In genomic region chr10:114173680-114174461, GRCh38 we compare ENCODE assay signal across 8 cellular contexts. TPM values are rescaled to one million over a fixed set of nuclear protein-coding genes. Genes with fewer than 3 reads are reported as not detected.
A peak's percentile ranks its signal among the peaks of the same experiment; 100 is the strongest.
DNase-seq lines count a peak whose midpoint lies in the region; ATAC-seq and TF ChIP-seq lines count a peak whose summit lies in the region.

Gene CCDC186 (minus strand): TSS chr10:114174203. CDS start chr10:114163268, 10,935 bp downstream.

- H3K4me3 ChIP-seq in H7 (ENCODE audit: insufficient read depth, low read depth, low read length) (peak within 1 kb of the TSS; percentile 86), Loucy (ENCODE audit: low read length, poor library complexity, severe bottlenecking) (peak within 1 kb of the TSS; percentile 84)

- no peak for TF ChIP-seq CTCF in Loucy (conservative IDR thresholded peaks at IDR 0.05; ENCODE audit: low read length)
- no peak for TF ChIP-seq CTCF in nephron progenitor cell (IDR thresholded peaks at IDR 0.05)

- H3K4me1 ChIP-seq in ES-I3 (ENCODE audit: insufficient read depth, low read length) (peaks cover 8% of the 10 kb centered on the region; the same call in 1 of the 2 replicates), Loucy (ENCODE audit: insufficient read depth, low read length, poor library complexity, severe bottlenecking) (peaks cover 25% of the 10 kb centered on the region)

- ATAC-seq in stimulated activated naive CD8-positive, alpha-beta T cell treated with anti-CD3 and anti-CD28 coated beads, Interleukin-15, amount 100 ng/mL, for 72 hours, result peak; percentile 99

- peak within 1 kb of the TSS; percentile 99 for H3K27ac Mint-ChIP-seq in nephron progenitor cell
- H3K27ac Mint-ChIP-seq in stimulated activated naive CD8-positive, alpha-beta T cell treated with anti-CD3 and anti-CD28 coated beads, Interleukin-15, amount 100 ng/mL, for 72 hours, result peak within 1 kb of the TSS; percentile 97 to 100

- no peaks in the 10 kb centered on the region for H3K9me2 ChIP-seq in Loucy (replicated peaks; ENCODE audit: low read depth, low read length)

- H3K4me1 Mint-ChIP-seq in nephron progenitor cell, result peaks cover 36% of the 10 kb centered on the region
- H3K4me1 Mint-ChIP-seq in stimulated activated naive CD8-positive, alpha-beta T cell treated with anti-CD3 and anti-CD28 coated beads, Interleukin-15, amount 100 ng/mL, for 72 hours, result peaks cover 31% of the 10 kb centered on the region

- peaks cover 31% of the 10 kb centered on the region for H3K36me3 Mint-ChIP-seq in nephron progenitor cell (ENCODE audit: low read depth)

- H3K4me2 ChIP-seq in Loucy (ENCODE audit: low read depth, low read length, poor library complexity, severe bottlenecking), result peak within 1 kb of the TSS; percentile 94

- peaks cover 8% of the 10 kb centered on the region for H3K27me3 Mint-ChIP-seq in nephron progenitor cell (ENCODE audit: low read depth, poor library complexity)
- H3K27me3 Mint-ChIP-seq in stimulated activated naive CD8-positive, alpha-beta T cell treated with anti-CD3 and anti-CD28 coated beads, Interleukin-15, amount 100 ng/mL, for 72 hours, result no peaks in the 10 kb centered on the region

- H3K79me2 ChIP-seq in Loucy (ENCODE audit: insufficient read depth, low read length), result peaks cover 52% of the 10 kb centered on the region

- peak within 1 kb of the TSS; percentile 100 for H3K4me3 Mint-ChIP-seq in nephron progenitor cell
- H3K4me3 Mint-ChIP-seq in stimulated activated naive CD8-positive, alpha-beta T cell treated with anti-CD3 and anti-CD28 coated beads, Interleukin-15, amount 100 ng/mL, for 72 hours, result peak within 1 kb of the TSS; percentile 94 to 100

- H3K9me3 ChIP-seq in ES-I3 (ENCODE audit: control insufficient read depth, insufficient read depth, low read length), result 0 out of 2 replicates have a peak, but pooled peaks cover under 1% of the 10 kb centered on the region
- no peaks in the 10 kb centered on the region for H3K9me3 ChIP-seq in Loucy (ENCODE audit: insufficient read depth, low read depth, low read length)

- DNase-seq in H7 (peak; percentile 97), SHP77 (lab: John Stamatoyannopoulos, UW) (peak; percentile 94 to 95), activated gamma-delta T cell treated with Interleukin-2 at 50 U/mL for 16 hours (peak; percentile 98), fibroblast of the conjunctiva (ENCODE audit: low read depth) (peak; percentile 63), nephron progenitor cell (peak; percentile 97)
- DNase-seq in stimulated activated naive CD8-positive, alpha-beta T cell treated with anti-CD3 and anti-CD28 coated beads, Interleukin-15, amount 100 ng/mL, for 72 hours, result peak; percentile 97 to 98

- peaks cover 13% of the 10 kb centered on the region for H3K9me3 Mint-ChIP-seq in nephron progenitor cell
- peaks cover under 1 to 1% of the 10 kb centered on the region in 2 donors for H3K9me3 Mint-ChIP-seq in stimulated activated naive CD8-positive, alpha-beta T cell treated with anti-CD3 and anti-CD28 coated beads, Interleukin-15, amount 100 ng/mL, for 72 hours

- peak within 1 kb of the TSS; percentile 92 for H2AFZ ChIP-seq in Loucy (ENCODE audit: low read length)

- H4K20me1 ChIP-seq in Loucy (ENCODE audit: insufficient read depth, low read length, poor library complexity, severe bottlenecking), result peaks cover 5% of the 10 kb centered on the region

- H3K27me3 ChIP-seq in H7 (ENCODE audit: control insufficient read depth, insufficient read depth, low read length), result peaks cover 2% of the 10 kb centered on the region; the same call in 1 of the 2 replicates
- H3K27me3 ChIP-seq in Loucy (ENCODE audit: insufficient read depth, low read length, poor library complexity, severe bottlenecking), result peaks cover 4% of the 10 kb centered on the region

- H3K36me3 ChIP-seq in ES-I3 (ENCODE audit: insufficient read depth, low read length), result no peaks in the 10 kb centered on the region
- no peaks in the 10 kb centered on the region; the same call in 1 of the 2 replicates for H3K36me3 ChIP-seq in H7 (replicated peaks; ENCODE audit: control insufficient read depth, insufficient read depth, low read length)
- H3K36me3 ChIP-seq in Loucy (ENCODE audit: insufficient read depth, low read length), result no peaks in the 10 kb centered on the region

- peaks cover 15% of the 10 kb centered on the region; the same call in 1 of the 2 replicates for H3F3A ChIP-seq in Loucy (ENCODE audit: low read depth)

- H3K9ac ChIP-seq in ES-I3 (ENCODE audit: low read depth, low read length) (peak within 1 kb of the TSS; percentile 94), Loucy (ENCODE audit: low read depth, low read length, poor library complexity, severe bottlenecking) (peak within 1 kb of the TSS; percentile 77)

RNA-seq across cellular contexts. Expression of gene CCDC186, which starts in this region (rescaled TPM):
- total RNA-seq in H7 (2014; rRNA removed; shearing (Covaris generic)), result 5.9 and 15.6 TPM in 2 replicates

Comparison
In these comparisons a context has a peak if more than half of its experiments do, and no peak if none do; other contexts are left out.
1. Peak in every context shown above with its lines: DNase-seq, ATAC-seq and H3K4me3 ChIP-seq.